ENCODE assay signal across 8 cellular contexts in genomic region chr17:57993471-57994365, GRCh38. TPM values are rescaled to one million over a fixed set of nuclear protein-coding genes. Genes with fewer than 3 reads are reported as not detected.
DNase-seq lines count a peak whose midpoint lies in the region; ATAC-seq lines count a peak whose summit lies in the region.

No MANE protein-coding gene starts in this region.

- no peak overlapping the region for H3K4me3 ChIP-seq in Jurkat, Clone E6-1 (ENCODE audit: low read length)

- ATAC-seq in left colon, result peak; percentile 16
- no peak for ATAC-seq in HG02798 (IDR thresholded peaks at IDR 0.05; ENCODE audit: poor library complexity, unreplicated experiment)
- ATAC-seq in HG03354 (IDR thresholded peaks at IDR 0.05; ENCODE audit: poor library complexity, severe bottlenecking, unreplicated experiment), result no peak

- DNase-seq in DMS 273 (lab: John Stamatoyannopoulos, UW; ENCODE audit: unreplicated experiment) (peak; percentile 83), SHP77 treated with DMSO at 0.1 percent for 48 hours (lab: John Stamatoyannopoulos, UW) (peak; percentile 51), left colon (no peak), NCI-H446 (lab: John Stamatoyannopoulos, UW) (no peak), hippocampal formation (lab: John Stamatoyannopoulos, UW) (no peak)
- DNase-seq in Jurkat, Clone E6-1 (ENCODE audit: low read depth, low spot score), result peak; percentile 40

- intact Hi-C loops in left colon (cut with DNase I, micrococcal nuclease), result loop anchor here in 1 of 2 donors (10.0 kb wide), 1 partner anchor 129 kb away; no protein-coding TSS in a partner anchor

RNA-seq across cellular contexts. Expression of gene VEZF1, which starts 5.7 kb away (rescaled TPM):
- 34.4 TPM for polyA plus RNA-seq in Jurkat, Clone E6-1 (2012; ENCODE audit: insufficient read depth, insufficient read length)
- total RNA-seq in left colon, result 10 to 100 TPM; 38.9 to 53.3 TPM

RNA-seq across cellular contexts. Expression of gene SRSF1, which starts 13.3 kb away (rescaled TPM):
- 479 TPM for polyA plus RNA-seq in Jurkat, Clone E6-1 (2012; ENCODE audit: insufficient read depth, insufficient read length)
- 100 to 1,000 TPM; 148 to 159 TPM for total RNA-seq in left colon

RNA-seq across cellular contexts. Expression of gene CUEDC1, which starts 38.5 kb away (rescaled TPM):
- 3.6 TPM for polyA plus RNA-seq in Jurkat, Clone E6-1 (2012; ENCODE audit: insufficient read depth, insufficient read length)
- total RNA-seq in left colon, result 10 to 100 TPM; 16.5 to 29.6 TPM

Comparison
In these comparisons a context has a peak if more than half of its experiments do, and no peak if none do; other contexts are left out.
1. DNase-seq: peak in DMS 273 (single experiment), Jurkat, Clone E6-1 (single experiment) and SHP77 treated with DMSO at 0.1 percent for 48 hours (single experiment); none in left colon (0 of 2), NCI-H446 (0 of 2) and hippocampal formation (0 of 2).